Comparison of ENCODE assay signal across 1 cellular context in genomic region chr10:119668461-119668860, GRCh38.
TF ChIP-seq lines count a peak whose summit lies in the region.

No MANE protein-coding gene starts in this region.

TF ChIP-seq in IMR-90, 13 proteins besides CTCF, POLR2A, EP300 and RAD21:
- no peak for TF ChIP-seq RCOR1 (IDR thresholded peaks at IDR 0.05; ENCODE audit: insufficient replicate concordance, low read length)
- no peak for TF ChIP-seq ELK1 (IDR thresholded peaks at IDR 0.05; ENCODE audit: borderline replicate concordance, low read depth, low read length)
- TF ChIP-seq USF2 (IDR thresholded peaks at IDR 0.05; ENCODE audit: low read depth, low read length): no peak
- no peak for TF ChIP-seq RFX5 (IDR thresholded peaks at IDR 0.05; ENCODE audit: low read depth, low read length)
- TF ChIP-seq MXI1 (IDR thresholded peaks at IDR 0.05; ENCODE audit: borderline replicate concordance, low read depth, low read length): no peak
- TF ChIP-seq MAZ (IDR thresholded peaks at IDR 0.05; ENCODE audit: borderline replicate concordance, low read depth, low read length): no peak
- no peak for TF ChIP-seq NFE2L2 (IDR thresholded peaks at IDR 0.05; ENCODE audit: low read depth, low read length)
- TF ChIP-seq BHLHE40 (IDR thresholded peaks at IDR 0.05; ENCODE audit: low read depth, low read length): no peak
- no peak for TF ChIP-seq FOS (IDR thresholded peaks at IDR 0.05; ENCODE audit: low read depth, low read length)
- no peak for TF ChIP-seq CEBPB (IDR thresholded peaks at IDR 0.05; ENCODE audit: low read depth, low read length)
- TF ChIP-seq CHD1 (IDR thresholded peaks at IDR 0.05; ENCODE audit: low read depth, low read length): no peak
- TF ChIP-seq MAFK (IDR thresholded peaks at IDR 0.05; ENCODE audit: low read depth, low read length): no peak
